ENCODE assay signal across 23 cellular contexts in genomic region chr5:90366972-90367371, GRCh38.
"Had no signal": no experiment of that assay in that cellular context is flagged by ENCODE, and none has a peak within 500 bp of the region (broad histone marks: within the 10 kb centered on the region; RNA-seq: fewer than 3 reads in every experiment).

No MANE protein-coding gene starts in this region.

- H3K27ac ChIP-seq: brain microvascular endothelial cell, cardiac muscle cell, KMS-11, SK-N-MC had no signal

- H3K4me1 Mint-ChIP-seq: activated CD4-positive, alpha-beta memory T cell treated with anti-CD3 and anti-CD28 coated beads, Interleukin-2, amount 10 ng/mL, durations not matched to agents 7 days and 5 days; activated CD4-positive, alpha-beta T cell treated with anti-CD3 and anti-CD28 coated beads for 36 hours; activated naive CD8-positive, alpha-beta T cell treated with anti-CD3 and anti-CD28 coated beads for 36 hours; activated T-helper 17 cell treated with anti-CD3 and anti-CD28 coated beads, Interleukin-2, amount 50 U/mL, for 72 hours; T-cell had no signal

- ATAC-seq: activated CD4-positive, alpha-beta T cell treated with anti-CD3 and anti-CD28 coated beads for 36 hours; activated T-helper 17 cell treated with anti-CD3 and anti-CD28 coated beads, Interleukin-2, amount 50 U/mL, for 72 hours; T-cell had no signal

- H3K36me3 Mint-ChIP-seq: activated naive CD8-positive, alpha-beta T cell treated with anti-CD3 and anti-CD28 coated beads for 36 hours; T-cell had no signal

- DNase-seq: activated CD4-positive, alpha-beta memory T cell treated with anti-CD3 and anti-CD28 coated beads, Interleukin-2, amount 10 ng/mL, durations not matched to agents 7 days and 5 days; activated CD4-positive, alpha-beta T cell treated with anti-CD3 and anti-CD28 coated beads for 36 hours; activated CD4-positive, alpha-beta T cell treated with anti-CD3 and anti-CD28 coated beads, Interleukin-2, amount 50 U/mL, for 1 hour; activated gamma-delta T cell; activated naive CD4-positive, alpha-beta T cell treated with anti-CD3 and anti-CD28 coated beads for 36 hours; activated naive CD8-positive, alpha-beta T cell treated with anti-CD3 and anti-CD28 coated beads for 36 hours; activated T-cell treated with anti-CD3 and anti-CD28 coated beads for 4 hours; activated T-cell treated with anti-CD3 and anti-CD28 coated beads, Interleukin-2, amount 50 U/mL, for 48 hours; brain microvascular endothelial cell; NCI-H1092; NCI-H187; NCI-H2171; NCI-H2227 treated with DMSO at 0.1 percent for 48 hours; NCI-H446 treated with DMSO at 0.1 percent for 48 hours; NCI-H524 treated with DMSO at 0.1 percent for 48 hours; NCI-H82; T-cell; T-helper 2 cell; T1000 had no signal

- H3K27me3 ChIP-seq: brain microvascular endothelial cell, cardiac muscle cell had no signal

- H3K4me2 ChIP-seq: KMS-11 had no signal

- H3K27ac Mint-ChIP-seq: activated CD4-positive, alpha-beta memory T cell treated with anti-CD3 and anti-CD28 coated beads, Interleukin-2, amount 10 ng/mL, durations not matched to agents 7 days and 5 days; activated CD4-positive, alpha-beta T cell treated with anti-CD3 and anti-CD28 coated beads for 36 hours; activated naive CD4-positive, alpha-beta T cell treated with anti-CD3 and anti-CD28 coated beads for 36 hours; activated naive CD8-positive, alpha-beta T cell treated with anti-CD3 and anti-CD28 coated beads for 36 hours; activated T-helper 17 cell treated with anti-CD3 and anti-CD28 coated beads, Interleukin-2, amount 50 U/mL, for 72 hours; T-cell had no signal

- H3K9me3 Mint-ChIP-seq: activated CD4-positive, alpha-beta memory T cell treated with anti-CD3 and anti-CD28 coated beads, Interleukin-2, amount 10 ng/mL, durations not matched to agents 7 days and 5 days had no signal

- H3K36me3 ChIP-seq: brain microvascular endothelial cell, cardiac muscle cell had no signal

- H3K9ac ChIP-seq: KMS-11 had no signal

- H3K4me3 Mint-ChIP-seq: activated CD4-positive, alpha-beta memory T cell treated with anti-CD3 and anti-CD28 coated beads, Interleukin-2, amount 10 ng/mL, durations not matched to agents 7 days and 5 days; activated CD4-positive, alpha-beta T cell treated with anti-CD3 and anti-CD28 coated beads for 36 hours; activated naive CD4-positive, alpha-beta T cell treated with anti-CD3 and anti-CD28 coated beads for 36 hours; activated naive CD8-positive, alpha-beta T cell treated with anti-CD3 and anti-CD28 coated beads for 36 hours; activated T-helper 17 cell treated with anti-CD3 and anti-CD28 coated beads, Interleukin-2, amount 50 U/mL, for 72 hours; T-cell had no signal

- H3K4me3 ChIP-seq: cardiac muscle cell, SK-N-MC had no signal
